1 cellular context compared by ENCODE assay signal in the genomic region with DNA sequence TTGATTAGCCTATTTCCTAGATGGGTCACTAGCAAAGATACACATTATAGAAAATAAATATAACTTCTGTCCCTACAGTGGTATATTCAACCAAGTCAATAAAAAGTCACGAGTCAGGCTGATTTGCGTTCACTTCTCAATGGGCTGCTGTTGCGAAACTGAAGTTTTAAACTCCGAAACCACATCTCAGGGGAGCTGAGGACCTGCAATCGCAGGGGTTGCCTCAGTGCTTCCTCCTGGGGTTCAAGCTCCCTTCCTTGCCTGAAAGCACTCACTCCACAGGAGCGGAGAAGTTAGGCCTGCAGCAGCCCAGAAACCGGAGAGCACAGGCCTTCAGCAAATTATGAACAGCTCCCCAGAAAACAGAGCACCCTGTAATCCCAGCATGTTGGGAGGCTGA.
TF ChIP-seq lines count a peak whose summit lies in the region.

No MANE protein-coding gene starts in this region.

TF ChIP-seq in WTC11, 78 proteins besides CTCF, POLR2A, EP300 and RAD21 (continued from another document):
- TF ChIP-seq, protein P1, sequence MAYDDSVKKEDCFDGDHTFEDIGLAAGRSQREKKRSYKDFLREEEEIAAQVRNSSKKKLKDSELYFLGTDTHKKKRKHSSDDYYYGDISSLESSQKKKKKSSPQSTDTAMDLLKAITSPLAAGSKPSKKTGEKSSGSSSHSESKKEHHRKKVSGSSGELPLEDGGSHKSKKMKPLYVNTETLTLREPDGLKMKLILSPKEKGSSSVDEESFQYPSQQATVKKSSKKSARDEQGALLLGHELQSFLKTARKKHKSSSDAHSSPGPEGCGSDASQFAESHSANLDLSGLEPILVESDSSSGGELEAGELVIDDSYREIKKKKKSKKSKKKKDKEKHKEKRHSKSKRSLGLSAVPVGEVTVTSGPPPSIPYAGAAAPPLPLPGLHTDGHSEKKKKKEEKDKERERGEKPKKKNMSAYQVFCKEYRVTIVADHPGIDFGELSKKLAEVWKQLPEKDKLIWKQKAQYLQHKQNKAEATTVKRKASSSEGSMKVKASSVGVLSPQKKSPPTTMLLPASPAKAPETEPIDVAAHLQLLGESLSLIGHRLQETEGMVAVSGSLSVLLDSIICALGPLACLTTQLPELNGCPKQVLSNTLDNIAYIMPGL (CRISPR knock-in tag; IDR thresholded peaks at IDR 0.05): no peak
- TF ChIP-seq, protein P2, sequence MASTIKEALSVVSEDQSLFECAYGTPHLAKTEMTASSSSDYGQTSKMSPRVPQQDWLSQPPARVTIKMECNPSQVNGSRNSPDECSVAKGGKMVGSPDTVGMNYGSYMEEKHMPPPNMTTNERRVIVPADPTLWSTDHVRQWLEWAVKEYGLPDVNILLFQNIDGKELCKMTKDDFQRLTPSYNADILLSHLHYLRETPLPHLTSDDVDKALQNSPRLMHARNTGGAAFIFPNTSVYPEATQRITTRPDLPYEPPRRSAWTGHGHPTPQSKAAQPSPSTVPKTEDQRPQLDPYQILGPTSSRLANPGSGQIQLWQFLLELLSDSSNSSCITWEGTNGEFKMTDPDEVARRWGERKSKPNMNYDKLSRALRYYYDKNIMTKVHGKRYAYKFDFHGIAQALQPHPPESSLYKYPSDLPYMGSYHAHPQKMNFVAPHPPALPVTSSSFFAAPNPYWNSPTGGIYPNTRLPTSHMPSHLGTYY (CRISPR knock-in tag; IDR thresholded peaks at IDR 0.05): no peak
- TF ChIP-seq GTF2I (CRISPR knock-in tag; conservative IDR thresholded peaks at IDR 0.05): no peak
